ENCODE assay signal across 8 cellular contexts in genomic region chr12:13135336-13136178, GRCh38. TPM values are rescaled to one million over a fixed set of nuclear protein-coding genes. Genes with fewer than 3 reads are reported as not detected.
DNase-seq lines count a peak whose midpoint lies in the region; ATAC-seq and TF ChIP-seq lines count a peak whose summit lies in the region.

No MANE protein-coding gene starts in this region.

- H3K4me1 ChIP-seq in ES-I3 (ENCODE audit: insufficient read depth, low read length) (no peaks in the 10 kb centered on the region; the same call in 1 of the 2 replicates), cardiac muscle cell (ENCODE audit: low read depth) (peaks cover 10% of the 10 kb centered on the region)

- peak; percentile 79 for ATAC-seq in sciatic nerve

- H3K9me3 Mint-ChIP-seq in activated T-cell treated with anti-CD3 and anti-CD28 coated beads, Interleukin-2, amount 50 U/mL, for 24 hours, result no peaks in the 10 kb centered on the region

- no peak overlapping the region for H3K27ac Mint-ChIP-seq in activated T-cell treated with anti-CD3 and anti-CD28 coated beads, Interleukin-2, amount 50 U/mL, for 24 hours

- peak; percentile 12 to 86 for DNase-seq in cardiac muscle cell (ENCODE audit: low read depth in 1 of 2, low spot score in 1 of 2)
- DNase-seq in sciatic nerve (ENCODE audit: low spot score), result no peak
- no peak for DNase-seq in activated T-cell treated with anti-CD3 and anti-CD28 coated beads, Interleukin-2, amount 50 U/mL, for 24 hours
- no peak for DNase-seq in GDM1 (lab: John Stamatoyannopoulos, UW)
- DNase-seq in NCI-H526 (lab: John Stamatoyannopoulos, UW), result no peak
- no peak for DNase-seq in effector CD4-positive, alpha-beta T cell

- H3K36me3 ChIP-seq in ES-I3 (ENCODE audit: insufficient read depth, low read length) (no peaks in the 10 kb centered on the region), cardiac muscle cell (no peaks in the 10 kb centered on the region)

- no peaks in the 10 kb centered on the region for H3K27me3 ChIP-seq in cardiac muscle cell

- H3K4me1 Mint-ChIP-seq in activated T-cell treated with anti-CD3 and anti-CD28 coated beads, Interleukin-2, amount 50 U/mL, for 24 hours (ENCODE audit: low read depth), result no peaks in the 10 kb centered on the region

- H3K4me3 Mint-ChIP-seq in activated T-cell treated with anti-CD3 and anti-CD28 coated beads, Interleukin-2, amount 50 U/mL, for 24 hours, result no peak overlapping the region

- H3K36me3 Mint-ChIP-seq in activated T-cell treated with anti-CD3 and anti-CD28 coated beads, Interleukin-2, amount 50 U/mL, for 24 hours (ENCODE audit: low read depth), result no peaks in the 10 kb centered on the region

- H3K27me3 Mint-ChIP-seq in activated T-cell treated with anti-CD3 and anti-CD28 coated beads, Interleukin-2, amount 50 U/mL, for 24 hours, result no peaks in the 10 kb centered on the region

- H3K27ac ChIP-seq in VCaP, result peak overlapping the region; percentile 57
- no peak overlapping the region for H3K27ac ChIP-seq in cardiac muscle cell

- H3K9ac ChIP-seq in ES-I3 (ENCODE audit: low read depth, low read length), result 0 out of 2 replicates have a peak overlapping the region, but pooled peaks have one; percentile 9

- H3K9me3 ChIP-seq in ES-I3 (ENCODE audit: control insufficient read depth, insufficient read depth, low read length) (no peaks in the 10 kb centered on the region), cardiac muscle cell (ENCODE audit: low read depth) (no peaks in the 10 kb centered on the region)

- H3K4me3 ChIP-seq in cardiac muscle cell, result no peak overlapping the region

- intact Hi-C loops in sciatic nerve (cut with DNase I), result no loop called here

- TF ChIP-seq CTCF in VCaP (conservative IDR thresholded peaks at IDR 0.05) (peak; percentile 27), cardiac muscle cell (IDR thresholded peaks at IDR 0.05; ENCODE audit: low read depth, low read length) (peak; percentile 25)

RNA-seq across cellular contexts. Expression of gene GSG1, which starts 32.1 kb away (rescaled TPM):
- total RNA-seq in cardiac muscle cell, result not detected in 2 replicates
- polyA plus RNA-seq in cardiac muscle cell, result 0.12 TPM in 1 of 2 replicates, not detected in the other
- not detected for total RNA-seq in sciatic nerve

Comparison
In these comparisons a context has a peak if more than half of its experiments do, and no peak if none do; other contexts are left out.
1. DNase-seq: peak in cardiac muscle cell (2 of 2); none in sciatic nerve (single experiment), activated T-cell treated with anti-CD3 and anti-CD28 coated beads, Interleukin-2, amount 50 U/mL, for 24 hours (single experiment), GDM1 (single experiment), NCI-H526 (0 of 2) and effector CD4-positive, alpha-beta T cell (single experiment).